Comparison of ENCODE assay signal across 8 cellular contexts in the genomic region with DNA sequence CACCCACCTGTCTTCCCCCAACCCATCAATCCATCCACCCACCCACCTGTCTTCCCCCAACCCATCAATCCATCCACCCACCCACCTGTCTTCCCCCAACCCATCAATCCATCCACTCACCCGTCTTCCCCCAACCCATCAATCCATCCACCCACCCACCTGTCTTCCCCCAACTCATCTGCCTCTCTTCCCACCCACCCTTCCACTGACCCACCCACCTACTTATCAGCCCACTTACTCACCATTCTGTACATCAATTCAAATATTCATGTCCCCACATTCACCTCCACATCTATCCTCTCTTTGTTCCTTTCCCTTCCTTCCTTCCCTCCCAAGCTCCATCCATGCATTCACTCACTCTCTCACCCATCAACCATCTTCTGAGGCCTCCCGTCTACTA. TPM values are rescaled to one million over a fixed set of nuclear protein-coding genes. Genes with fewer than 3 reads are reported as not detected.
"Had no signal": no experiment of that assay in that cellular context is flagged by ENCODE, and none has a peak within 500 bp of the region (broad histone marks: within the 10 kb centered on the region; RNA-seq: fewer than 3 reads in every experiment).

No MANE protein-coding gene starts in this region.

RNA-seq across cellular contexts. Expression of a gene that starts 6.4 kb away (rescaled TPM):
- total RNA-seq: PC-3, PC-9, Peyer's patch, Right ventricle myocardium superior, RPMI7951, SJSA1, SK-MEL-5 had no signal

RNA-seq across cellular contexts. Expression of a gene that starts 20.4 kb away (rescaled TPM):
- total RNA-seq: PC-3, PC-9, Right ventricle myocardium inferior, Right ventricle myocardium superior, RPMI7951, SJSA1, SK-MEL-5 had no signal

RNA-seq across cellular contexts. Expression of a gene that starts 37.5 kb away (rescaled TPM):
- total RNA-seq: RPMI7951, SJSA1 had no signal
